In the genomic region with DNA sequence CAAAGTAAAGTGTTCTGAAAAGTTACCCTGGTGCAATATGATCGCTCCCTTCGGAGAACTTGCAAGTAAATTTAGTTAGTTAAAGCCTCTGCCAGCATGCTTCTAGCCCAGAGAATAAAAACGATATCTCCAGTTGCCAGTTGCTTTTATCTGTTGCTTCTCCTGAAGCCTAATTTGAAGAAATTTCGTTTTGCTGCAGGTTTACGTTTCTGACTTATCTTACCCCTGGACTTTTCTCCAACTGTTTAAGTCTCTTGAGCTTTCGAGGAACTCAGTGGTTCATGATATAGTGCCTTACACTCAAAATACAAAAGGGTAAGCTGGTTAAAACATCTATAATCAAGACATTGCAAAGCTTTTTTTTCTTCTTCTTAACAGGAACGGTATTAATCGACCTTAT, we compare ENCODE assay signal across 20 cellular contexts.
DNase-seq lines count a peak whose midpoint lies in the region; ATAC-seq and TF ChIP-seq lines count a peak whose summit lies in the region.
"Had no signal": no experiment of that assay in that cellular context is flagged by ENCODE, and none has a peak within 500 bp of the region (broad histone marks: within the 10 kb centered on the region; RNA-seq: fewer than 3 reads in every experiment).

No MANE protein-coding gene starts in this region.

- ATAC-seq in psoas muscle (no peak), GM21381 (IDR thresholded peaks at IDR 0.05; ENCODE audit: unreplicated experiment) (no peak)
- ATAC-seq in activated T-helper 17 cell treated with anti-CD3 and anti-CD28 coated beads, Interleukin-2, amount 50 U/mL, for 72 hours (replicated peaks): no peak

- H3K27me3 ChIP-seq in psoas muscle (ENCODE audit: insufficient read depth in 3 of 3, low read length in 2 of 3): no peaks in the 10 kb centered on the region
- no peaks in the 10 kb centered on the region for H3K27me3 ChIP-seq in skeletal muscle tissue (ENCODE audit: control insufficient read depth in 3 of 3, insufficient read depth in 3 of 3, low read length in 3 of 3)
- H3K27me3 ChIP-seq: BE2C, BLaER1 had no signal

- WGBS in psoas muscle, 3 donors: 33 to 41% (median 33%) methylated on average over 8 of the region's 8 CpGs

- H3K9me3 Mint-ChIP-seq in activated T-helper 17 cell treated with anti-CD3 and anti-CD28 coated beads, Interleukin-2, amount 50 U/mL, for 72 hours: peaks cover 12% of the 10 kb centered on the region

- no peaks in the 10 kb centered on the region for H3K36me3 Mint-ChIP-seq in activated T-helper 17 cell treated with anti-CD3 and anti-CD28 coated beads, Interleukin-2, amount 50 U/mL, for 72 hours (ENCODE audit: low read depth)
- H3K36me3 Mint-ChIP-seq: CD14-positive monocyte had no signal

- H3K4me3 ChIP-seq in psoas muscle: peak overlapping the region; percentile 33
- H3K4me3 ChIP-seq in skeletal muscle tissue (ENCODE audit: low read length in 3 of 3): peak overlapping the region in 2 of 3 donors; percentile 9
- H3K4me3 ChIP-seq: BLaER1 had no signal

- H3K4me1 ChIP-seq in psoas muscle (peaks cover 60% of the 10 kb centered on the region), skeletal muscle tissue (ENCODE audit: control insufficient read depth in 3 of 3, insufficient read depth in 3 of 3, low read length in 3 of 3) (peaks cover 14 to 41% (median 38%) of the 10 kb centered on the region in 3 donors)
- H3K4me1 ChIP-seq: BE2C, BLaER1 had no signal

- no peak for TF ChIP-seq CTCF in psoas muscle (IDR thresholded peaks at IDR 0.05)

- H3K27me3 Mint-ChIP-seq in activated T-helper 17 cell treated with anti-CD3 and anti-CD28 coated beads, Interleukin-2, amount 50 U/mL, for 72 hours: peaks cover 16% of the 10 kb centered on the region

- H3K4me1 Mint-ChIP-seq in activated T-helper 17 cell treated with anti-CD3 and anti-CD28 coated beads, Interleukin-2, amount 50 U/mL, for 72 hours: peaks cover 4% of the 10 kb centered on the region
- H3K4me1 Mint-ChIP-seq: CD4-positive, alpha-beta memory T cell; CD4-positive, CD25-positive, alpha-beta regulatory T cell; CD8-positive, alpha-beta memory T cell had no signal

- H3K27ac Mint-ChIP-seq in activated T-helper 17 cell treated with anti-CD3 and anti-CD28 coated beads, Interleukin-2, amount 50 U/mL, for 72 hours: no peak overlapping the region
- H3K27ac Mint-ChIP-seq: CD14-positive monocyte; CD4-positive, alpha-beta memory T cell; CD4-positive, CD25-positive, alpha-beta regulatory T cell; CD8-positive, alpha-beta memory T cell had no signal

- peak overlapping the region; percentile 42 to 53 (median 45) for H3K9ac ChIP-seq in skeletal muscle tissue (ENCODE audit: low read depth in 1 of 3, low read length in 3 of 3)
- H3K9ac ChIP-seq: BLaER1 had no signal

- H3K9me3 ChIP-seq in psoas muscle (peaks cover 15% of the 10 kb centered on the region), skeletal muscle tissue (ENCODE audit: control insufficient read depth in 3 of 3, low read length in 3 of 3) (peaks cover 4% of the 10 kb centered on the region in 3 donors)
- H3K9me3 ChIP-seq: BE2C had no signal

- intact Hi-C loops in psoas muscle (cut with DNase I): loop anchor here (5.0 kb wide), 2 partner anchors 35 to 40 kb away; no protein-coding TSS in a partner anchor

- H3K36me3 ChIP-seq in psoas muscle (ENCODE audit: insufficient read depth in 1 of 2, low read depth in 1 of 2) (no peaks in the 10 kb centered on the region), skeletal muscle tissue (ENCODE audit: control insufficient read depth in 3 of 3, insufficient read depth in 3 of 3, low read length in 3 of 3) (no peaks in the 10 kb centered on the region)
- H3K36me3 ChIP-seq: BE2C, BLaER1 had no signal

- DNase-seq in OCI-M1 (lab: John Stamatoyannopoulos, UW): peak; percentile 28
- DNase-seq in fibroblast of peridontal ligament (ENCODE audit: extremely low read depth): peak; percentile 12
- no peak for DNase-seq in psoas muscle
- DNase-seq in NCI-H2107 (lab: John Stamatoyannopoulos, UW): no peak
- no peak for DNase-seq in NCI-H2196 treated with DMSO at 0.1 percent for 48 hours (lab: John Stamatoyannopoulos, UW; ENCODE audit: unreplicated experiment)
- DNase-seq: 8988T; ACHN; BE2C; C1 segment of cervical spinal cord; CD4-positive, alpha-beta memory T cell; CD4-positive, CD25-positive, alpha-beta regulatory T cell; CD8-positive, alpha-beta memory T cell; COR-L47; DMS79 treated with DMSO at 0.1 percent for 48 hours; GF-D8 had no signal

- H3K27ac ChIP-seq in psoas muscle (peak overlapping the region; percentile 90), skeletal muscle tissue (ENCODE audit: low read depth, low read length) (peak overlapping the region; percentile 52)
- H3K27ac ChIP-seq: BLaER1 had no signal

- no peak overlapping the region for H3K4me3 Mint-ChIP-seq in activated T-helper 17 cell treated with anti-CD3 and anti-CD28 coated beads, Interleukin-2, amount 50 U/mL, for 72 hours
- H3K4me3 Mint-ChIP-seq: CD14-positive monocyte; CD4-positive, alpha-beta memory T cell; CD4-positive, CD25-positive, alpha-beta regulatory T cell; CD8-positive, alpha-beta memory T cell had no signal

Comparison
In these comparisons a context has a peak if more than half of its experiments do, and no peak if none do; other contexts are left out.
1. DNase-seq: peak in OCI-M1 (single experiment) and fibroblast of peridontal ligament (single experiment); none in psoas muscle (0 of 2), NCI-H2107 (single experiment) and NCI-H2196 treated with DMSO at 0.1 percent for 48 hours (single experiment).